Comparison of ENCODE assay signal across 19 cellular contexts in the genomic region with DNA sequence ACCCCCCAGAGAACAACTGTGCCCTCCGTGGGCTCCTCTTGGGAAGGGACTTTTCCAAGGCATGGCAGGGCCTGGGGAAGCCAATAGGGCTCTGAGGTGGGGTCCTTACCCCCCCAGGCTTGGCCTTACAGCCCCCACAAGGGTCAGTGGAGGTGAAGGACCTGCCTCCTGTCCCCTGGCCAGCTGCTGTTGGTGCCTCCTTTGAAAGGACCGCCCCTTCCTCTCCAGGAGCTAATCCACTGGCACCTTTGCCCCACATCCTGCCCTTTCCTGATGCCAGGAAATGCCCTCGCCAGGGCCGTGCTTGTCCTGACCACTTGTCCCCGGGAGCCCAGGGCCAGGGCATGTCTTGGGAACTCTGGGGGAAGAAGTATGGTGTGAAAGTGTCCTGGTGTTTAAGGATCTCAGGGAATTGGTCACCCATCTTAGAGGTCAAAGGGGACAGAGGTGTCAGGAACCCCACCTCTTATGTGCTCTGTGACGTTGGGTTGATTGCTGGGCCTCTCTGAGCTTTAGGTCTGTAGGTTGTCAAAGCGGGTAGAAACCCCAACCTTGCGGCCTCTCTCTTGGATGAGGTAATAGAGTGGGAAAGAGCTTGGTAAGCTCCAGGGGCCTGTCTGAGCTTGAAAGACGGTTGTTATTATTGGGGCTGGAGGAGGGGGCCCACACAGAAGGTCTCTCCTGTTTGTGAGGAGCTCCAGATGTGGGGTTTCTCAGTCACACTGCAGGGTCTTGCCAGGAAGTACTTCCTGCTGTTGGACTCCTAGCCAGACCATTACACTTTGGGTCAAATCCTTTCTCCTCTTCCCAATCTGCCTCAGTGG. TPM values are rescaled to one million over a fixed set of nuclear protein-coding genes. Genes with fewer than 3 reads are reported as not detected.
DNase-seq lines count a peak whose midpoint lies in the region; ATAC-seq and TF ChIP-seq lines count a peak whose summit lies in the region.
"Had no signal": no experiment of that assay in that cellular context is flagged by ENCODE, and none has a peak within 500 bp of the region (broad histone marks: within the 10 kb centered on the region; RNA-seq: fewer than 3 reads in every experiment).

No MANE protein-coding gene starts in this region.

- H3K9me3 ChIP-seq in tibial artery: no peaks in the 10 kb centered on the region
- H3K9me3 ChIP-seq: BE2C had no signal

- POLR2A ChIA-PET in activated CD4-positive, alpha-beta T cell treated with anti-CD3 and anti-CD28 coated beads for 36 hours (lab: Charles Lee): interaction anchor here (0.5 kb wide), 1 partner anchor 8 kb away, joined by 3 read pairs; no protein-coding TSS in a partner anchor

- intact Hi-C loops in tibial artery (cut with DNase I; ENCODE audit: low total_unique reads): no loop called here
- intact Hi-C loops in activated CD4-positive, alpha-beta T cell treated with anti-CD3 and anti-CD28 coated beads for 36 hours (cut with DNase I, micrococcal nuclease): loop anchor here in 1 of 2 experiments (10.0 kb wide), 1 partner anchor 168 kb away; no protein-coding TSS in a partner anchor

- no peaks in the 10 kb centered on the region for H3K27me3 ChIP-seq in tibial artery

- CTCF ChIA-PET in activated CD4-positive, alpha-beta T cell treated with anti-CD3 and anti-CD28 coated beads for 36 hours (lab: Charles Lee): interaction anchor here (1.7 kb wide), 1 partner anchor 11 kb away, joined by 5 read pairs; no protein-coding TSS in a partner anchor

- H3K36me3 Mint-ChIP-seq in activated CD4-positive, alpha-beta T cell treated with anti-CD3 and anti-CD28 coated beads for 36 hours (ENCODE audit: low read depth): peaks cover 3% of the 10 kb centered on the region

- DNase-seq in DMS53 (lab: John Stamatoyannopoulos, UW) (peak; percentile 20), DMS53 treated with DMSO at 0.1 percent for 48 hours (lab: John Stamatoyannopoulos, UW; ENCODE audit: unreplicated experiment) (no peak), epidermal melanocyte (ENCODE audit: insufficient read length, low spot score) (peak; percentile 0), myocyte (ENCODE audit: low read depth) (peak; percentile 41), tibial artery (no peak), NCI-H524 (lab: John Stamatoyannopoulos, UW) (no peak), NCI-H345 (lab: John Stamatoyannopoulos, UW) (no peak)
- DNase-seq in activated CD4-positive, alpha-beta T cell treated with anti-CD3 and anti-CD28 coated beads for 36 hours: no peak
- DNase-seq: 8988T; BE2C; Calu3; CD4-positive, alpha-beta T cell; DMS79; KBM-7; NCI-H1436; NCI-H2029; NCI-H510A had no signal

- no peak overlapping the region for H3K4me3 Mint-ChIP-seq in activated CD4-positive, alpha-beta T cell treated with anti-CD3 and anti-CD28 coated beads for 36 hours

- peaks cover 6% of the 10 kb centered on the region for H3K4me1 Mint-ChIP-seq in activated CD4-positive, alpha-beta T cell treated with anti-CD3 and anti-CD28 coated beads for 36 hours

- H3K4me1 ChIP-seq in tibial artery: peaks cover 6 to 70% (median 52%) of the 10 kb centered on the region in 4 donors
- H3K4me1 ChIP-seq: BE2C had no signal

- no peak for TF ChIP-seq CTCF in tibial artery (IDR thresholded peaks at IDR 0.05)

- H3K27me3 Mint-ChIP-seq in activated CD4-positive, alpha-beta T cell treated with anti-CD3 and anti-CD28 coated beads for 36 hours: peaks cover 25% of the 10 kb centered on the region

- no peak for ATAC-seq in activated CD4-positive, alpha-beta T cell treated with anti-CD3 and anti-CD28 coated beads for 36 hours
- ATAC-seq: HCT116 had no signal

- no peak overlapping the region for H3K4me3 ChIP-seq in tibial artery

- H3K27ac ChIP-seq in tibial artery: peak overlapping the region; percentile 85 to 90
- H3K27ac ChIP-seq: HL-60 had no signal

- no peak overlapping the region for H3K27ac Mint-ChIP-seq in activated CD4-positive, alpha-beta T cell treated with anti-CD3 and anti-CD28 coated beads for 36 hours
- H3K27ac Mint-ChIP-seq: CD4-positive, alpha-beta T cell had no signal

- no peaks in the 10 kb centered on the region for H3K9me3 Mint-ChIP-seq in activated CD4-positive, alpha-beta T cell treated with anti-CD3 and anti-CD28 coated beads for 36 hours (ENCODE audit: low read depth)
- H3K9me3 Mint-ChIP-seq: CD4-positive, alpha-beta T cell had no signal

- no peaks in the 10 kb centered on the region for H3K36me3 ChIP-seq in tibial artery
- H3K36me3 ChIP-seq: BE2C had no signal

RNA-seq across cellular contexts. Expression of a gene that starts 2.8 kb away (rescaled TPM):
- 79.4 and 152 TPM in 2 replicates for total RNA-seq in myocyte
- polyA plus RNA-seq in myocyte (2012): 21.5 TPM
- total RNA-seq in activated CD4-positive, alpha-beta T cell treated with anti-CD3 and anti-CD28 coated beads for 36 hours: under 1 TPM; 0.43 to 0.58 TPM

Comparison
In these comparisons a context has a peak if more than half of its experiments do, and no peak if none do; other contexts are left out.
1. DNase-seq: peak in DMS53 (single experiment), epidermal melanocyte (single experiment) and myocyte (single experiment); none in DMS53 treated with DMSO at 0.1 percent for 48 hours (single experiment), tibial artery (0 of 2), activated CD4-positive, alpha-beta T cell treated with anti-CD3 and anti-CD28 coated beads for 36 hours (single experiment), NCI-H524 (0 of 2) and NCI-H345 (single experiment).
2. RNA of a gene that starts 2.8 kb away (total RNA-seq): 79.4 to 152 TPM in myocyte; 0.43 to 0.58 TPM in activated CD4-positive, alpha-beta T cell treated with anti-CD3 and anti-CD28 coated beads for 36 hours; every median in the first group is over 10 times any median in the second.